ENCODE assay signal across 1 cellular context in genomic region chr17:75524971-75525805, GRCh38.
TF ChIP-seq lines count a peak whose summit lies in the region.

Gene LLGL2, plus strand, starts transcription at chr17:75525697. Its CDS starts 17,730 bp downstream, at chr17:75543427.

TF ChIP-seq in HepG2, 621 proteins besides CTCF, POLR2A, EP300 and RAD21 (continued from another document and continues in another):
- TF ChIP-seq ZBTB39 (CRISPR knock-in tag; IDR thresholded peaks at IDR 0.05): no peak
- TF ChIP-seq DRAP1 (CRISPR knock-in tag; IDR thresholded peaks at IDR 0.05): 0 out of 2 replicates have a peak, but pooled peaks have one; percentile 39
- peak; percentile 27; the same call in 1 of the 2 replicates for TF ChIP-seq ZBTB26 (CRISPR knock-in tag; IDR thresholded peaks at IDR 0.05; ENCODE audit: borderline replicate concordance)
- peak; percentile 84 for TF ChIP-seq PATZ1 (CRISPR knock-in tag; IDR thresholded peaks at IDR 0.05)
- peak; percentile 99 for TF ChIP-seq KLF12 (CRISPR knock-in tag; IDR thresholded peaks at IDR 0.05; ENCODE audit: borderline replicate concordance)
- TF ChIP-seq ADNP (CRISPR knock-in tag; IDR thresholded peaks at IDR 0.05): no peak
- TF ChIP-seq SNRNP70 (IDR thresholded peaks at IDR 0.05; ENCODE audit: low read depth, low read length): no peak
- no peak for TF ChIP-seq DDIT3 (CRISPR knock-in tag; IDR thresholded peaks at IDR 0.05)
- no peak for TF ChIP-seq ATM (IDR thresholded peaks at IDR 0.05; ENCODE audit: borderline replicate concordance)
- no peak for TF ChIP-seq ZNF883 (CRISPR knock-in tag; IDR thresholded peaks at IDR 0.05; ENCODE audit: not compliant biosample characterization)
- peak; percentile 49 for TF ChIP-seq ZNF362 (CRISPR knock-in tag; IDR thresholded peaks at IDR 0.05; ENCODE audit: borderline replicate concordance)
- no peak for TF ChIP-seq RFX3 (CRISPR knock-in tag; IDR thresholded peaks at IDR 0.05)
- no peak for TF ChIP-seq NCOR1 (IDR thresholded peaks at IDR 0.05; ENCODE audit: borderline replicate concordance, low read length)
- TF ChIP-seq GTF3A (CRISPR knock-in tag; conservative IDR thresholded peaks at IDR 0.05): peak; percentile 44; the same call in 1 of the 2 replicates
- peak; percentile 85 for TF ChIP-seq TFDP2 (CRISPR knock-in tag; IDR thresholded peaks at IDR 0.05)
- TF ChIP-seq TGIF2 (CRISPR knock-in tag; IDR thresholded peaks at IDR 0.05): peak; percentile 44; the same call in 1 of the 2 replicates
- TF ChIP-seq SAP130 (CRISPR knock-in tag; IDR thresholded peaks at IDR 0.05; ENCODE audit: low read depth): peak; percentile 80
- TF ChIP-seq SAFB2 (CRISPR knock-in tag; IDR thresholded peaks at IDR 0.05; ENCODE audit: borderline replicate concordance, low read depth): no peak; the same call in 1 of the 2 replicates
- peak; percentile 86; the same call in 1 of the 2 replicates for TF ChIP-seq SPEN (CRISPR knock-in tag; IDR thresholded peaks at IDR 0.05; ENCODE audit: low read depth)
- TF ChIP-seq RXRA (CRISPR knock-in tag; IDR thresholded peaks at IDR 0.05): peak; percentile 64
- no peak for TF ChIP-seq HOXA9 (CRISPR knock-in tag; IDR thresholded peaks at IDR 0.05; ENCODE audit: borderline replicate concordance)
- TF ChIP-seq HNF1B (CRISPR knock-in tag; IDR thresholded peaks at IDR 0.05): peak; percentile 86
- TF ChIP-seq ZNF629 (CRISPR knock-in tag; conservative IDR thresholded peaks at IDR 0.05): peak; percentile 32; the same call in 1 of the 2 replicates
- TF ChIP-seq ZNF619 (CRISPR knock-in tag; IDR thresholded peaks at IDR 0.05): peak; percentile 69; the same call in 1 of the 2 replicates
- TF ChIP-seq PAXIP1 (CRISPR knock-in tag; conservative IDR thresholded peaks at IDR 0.05): peak; percentile 48
- 0 out of 2 replicates have a peak, but pooled peaks have one; percentile 13 for TF ChIP-seq ZNF788 (CRISPR knock-in tag; IDR thresholded peaks at IDR 0.05; ENCODE audit: borderline replicate concordance)
- TF ChIP-seq ZNF841 (CRISPR knock-in tag; IDR thresholded peaks at IDR 0.05; ENCODE audit: borderline replicate concordance): no peak
- peak; percentile 88 for TF ChIP-seq ZNF687 (CRISPR knock-in tag; IDR thresholded peaks at IDR 0.05)
- TF ChIP-seq PITX1 (CRISPR knock-in tag; IDR thresholded peaks at IDR 0.05): peak; percentile 54; the same call in 1 of the 2 replicates
- peak; percentile 61; the same call in 1 of the 2 replicates for TF ChIP-seq YEATS4 (CRISPR knock-in tag; IDR thresholded peaks at IDR 0.05; ENCODE audit: borderline replicate concordance)
- 0 out of 2 replicates have a peak, but pooled peaks have one; percentile 36 for TF ChIP-seq ZFP1 (CRISPR knock-in tag; IDR thresholded peaks at IDR 0.05)
- TF ChIP-seq ZNF121 (CRISPR knock-in tag; IDR thresholded peaks at IDR 0.05): peak; percentile 22; the same call in 1 of the 2 replicates
- TF ChIP-seq HMGXB4 (CRISPR knock-in tag; IDR thresholded peaks at IDR 0.05; ENCODE audit: borderline replicate concordance in 1 of 2, low read depth in 1 of 2): peak; percentile 94 to 96
- TF ChIP-seq ZMAT5 (CRISPR knock-in tag; IDR thresholded peaks at IDR 0.05; ENCODE audit: borderline replicate concordance, low read depth): no peak
